In the genomic region with DNA sequence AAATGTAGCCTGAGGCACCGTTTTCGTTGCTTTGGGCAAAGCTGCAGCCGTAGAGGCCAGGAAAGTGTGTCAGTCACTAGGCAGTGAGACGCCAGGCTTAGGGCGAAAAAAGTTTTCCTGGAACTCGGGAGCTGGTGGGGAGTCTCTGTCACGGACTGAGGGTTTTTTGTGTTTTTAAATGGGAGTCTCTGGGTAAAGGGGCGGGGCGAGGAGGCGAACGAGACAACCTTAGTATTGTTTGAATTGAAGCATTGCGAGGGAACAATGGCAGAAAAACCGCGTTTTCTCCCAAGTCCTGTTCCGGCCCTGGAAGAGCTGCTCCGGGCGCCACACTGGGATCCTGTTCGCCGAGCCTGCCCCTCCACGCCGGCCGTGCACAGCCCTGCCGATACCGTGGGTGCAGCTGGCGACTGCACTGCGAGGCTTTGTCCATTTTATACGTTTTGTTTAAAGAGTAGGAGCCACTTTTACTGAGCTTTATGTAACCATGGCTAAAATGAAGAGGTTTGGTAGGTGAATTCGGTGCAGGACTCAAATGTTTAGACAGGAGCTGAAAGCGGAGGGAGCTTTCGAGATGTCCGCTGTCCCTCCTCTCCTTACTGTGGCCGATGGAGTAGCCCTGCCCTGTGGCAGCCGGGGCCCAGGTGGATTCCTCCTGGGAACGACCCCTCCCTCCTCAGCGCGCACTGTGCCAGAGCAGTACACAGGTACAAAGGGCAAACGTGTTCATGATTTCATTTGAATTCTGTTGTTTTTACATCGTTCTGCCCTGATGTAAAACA, we compare ENCODE assay signal across 1 cellular context.
TF ChIP-seq lines count a peak whose summit lies in the region.

No MANE protein-coding gene starts in this region.

TF ChIP-seq in GM23338, 12 proteins besides CTCF, POLR2A, EP300 and RAD21 (continued from another document):
- TF ChIP-seq, protein P1, sequence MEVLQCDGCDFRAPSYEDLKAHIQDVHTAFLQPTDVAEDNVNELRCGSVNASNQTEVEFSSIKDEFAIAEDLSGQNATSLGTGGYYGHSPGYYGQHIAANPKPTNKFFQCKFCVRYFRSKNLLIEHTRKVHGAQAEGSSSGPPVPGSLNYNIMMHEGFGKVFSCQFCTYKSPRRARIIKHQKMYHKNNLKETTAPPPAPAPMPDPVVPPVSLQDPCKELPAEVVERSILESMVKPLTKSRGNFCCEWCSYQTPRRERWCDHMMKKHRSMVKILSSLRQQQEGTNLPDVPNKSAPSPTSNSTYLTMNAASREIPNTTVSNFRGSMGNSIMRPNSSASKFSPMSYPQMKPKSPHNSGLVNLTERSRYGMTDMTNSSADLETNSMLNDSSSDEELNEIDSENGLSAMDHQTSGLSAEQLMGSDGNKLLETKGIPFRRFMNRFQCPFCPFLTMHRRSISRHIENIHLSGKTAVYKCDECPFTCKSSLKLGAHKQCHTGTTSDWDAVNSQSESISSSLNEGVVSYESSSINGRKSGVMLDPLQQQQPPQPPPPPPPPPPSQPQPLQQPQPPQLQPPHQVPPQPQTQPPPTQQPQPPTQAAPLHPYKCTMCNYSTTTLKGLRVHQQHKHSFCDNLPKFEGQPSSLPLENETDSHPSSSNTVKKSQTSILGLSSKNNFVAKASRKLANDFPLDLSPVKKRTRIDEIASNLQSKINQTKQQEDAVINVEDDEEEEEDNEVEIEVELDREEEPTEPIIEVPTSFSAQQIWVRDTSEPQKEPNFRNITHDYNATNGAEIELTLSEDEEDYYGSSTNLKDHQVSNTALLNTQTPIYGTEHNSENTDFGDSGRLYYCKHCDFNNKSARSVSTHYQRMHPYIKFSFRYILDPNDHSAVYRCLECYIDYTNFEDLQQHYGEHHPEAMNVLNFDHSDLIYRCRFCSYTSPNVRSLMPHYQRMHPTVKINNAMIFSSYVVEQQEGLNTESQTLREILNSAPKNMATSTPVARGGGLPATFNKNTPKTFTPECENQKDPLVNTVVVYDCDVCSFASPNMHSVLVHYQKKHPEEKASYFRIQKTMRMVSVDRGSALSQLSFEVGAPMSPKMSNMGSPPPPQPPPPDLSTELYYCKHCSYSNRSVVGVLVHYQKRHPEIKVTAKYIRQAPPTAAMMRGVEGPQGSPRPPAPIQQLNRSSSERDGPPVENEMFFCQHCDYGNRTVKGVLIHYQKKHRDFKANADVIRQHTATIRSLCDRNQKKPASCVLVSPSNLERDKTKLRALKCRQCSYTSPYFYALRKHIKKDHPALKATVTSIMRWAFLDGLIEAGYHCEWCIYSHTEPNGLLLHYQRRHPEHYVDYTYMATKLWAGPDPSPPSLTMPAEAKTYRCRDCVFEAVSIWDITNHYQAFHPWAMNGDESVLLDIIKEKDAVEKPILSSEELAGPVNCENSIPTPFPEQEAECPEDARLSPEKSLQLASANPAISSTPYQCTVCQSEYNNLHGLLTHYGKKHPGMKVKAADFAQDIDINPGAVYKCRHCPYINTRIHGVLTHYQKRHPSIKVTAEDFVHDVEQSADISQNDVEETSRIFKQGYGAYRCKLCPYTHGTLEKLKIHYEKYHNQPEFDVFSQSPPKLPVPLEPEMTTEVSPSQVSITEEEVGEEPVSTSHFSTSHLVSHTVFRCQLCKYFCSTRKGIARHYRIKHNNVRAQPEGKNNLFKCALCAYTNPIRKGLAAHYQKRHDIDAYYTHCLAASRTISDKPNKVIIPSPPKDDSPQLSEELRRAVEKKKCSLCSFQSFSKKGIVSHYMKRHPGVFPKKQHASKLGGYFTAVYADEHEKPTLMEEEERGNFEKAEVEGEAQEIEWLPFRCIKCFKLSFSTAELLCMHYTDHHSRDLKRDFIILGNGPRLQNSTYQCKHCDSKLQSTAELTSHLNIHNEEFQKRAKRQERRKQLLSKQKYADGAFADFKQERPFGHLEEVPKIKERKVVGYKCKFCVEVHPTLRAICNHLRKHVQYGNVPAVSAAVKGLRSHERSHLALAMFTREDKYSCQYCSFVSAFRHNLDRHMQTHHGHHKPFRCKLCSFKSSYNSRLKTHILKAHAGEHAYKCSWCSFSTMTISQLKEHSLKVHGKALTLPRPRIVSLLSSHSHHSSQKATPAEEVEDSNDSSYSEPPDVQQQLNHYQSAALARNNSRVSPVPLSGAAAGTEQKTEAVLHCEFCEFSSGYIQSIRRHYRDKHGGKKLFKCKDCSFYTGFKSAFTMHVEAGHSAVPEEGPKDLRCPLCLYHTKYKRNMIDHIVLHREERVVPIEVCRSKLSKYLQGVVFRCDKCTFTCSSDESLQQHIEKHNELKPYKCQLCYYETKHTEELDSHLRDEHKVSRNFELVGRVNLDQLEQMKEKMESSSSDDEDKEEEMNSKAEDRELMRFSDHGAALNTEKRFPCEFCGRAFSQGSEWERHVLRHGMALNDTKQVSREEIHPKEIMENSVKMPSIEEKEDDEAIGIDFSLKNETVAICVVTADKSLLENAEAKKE (CRISPR knock-in tag; IDR thresholded peaks at IDR 0.05): no peak
